ENCODE assay signal across 21 cellular contexts in the genomic region with DNA sequence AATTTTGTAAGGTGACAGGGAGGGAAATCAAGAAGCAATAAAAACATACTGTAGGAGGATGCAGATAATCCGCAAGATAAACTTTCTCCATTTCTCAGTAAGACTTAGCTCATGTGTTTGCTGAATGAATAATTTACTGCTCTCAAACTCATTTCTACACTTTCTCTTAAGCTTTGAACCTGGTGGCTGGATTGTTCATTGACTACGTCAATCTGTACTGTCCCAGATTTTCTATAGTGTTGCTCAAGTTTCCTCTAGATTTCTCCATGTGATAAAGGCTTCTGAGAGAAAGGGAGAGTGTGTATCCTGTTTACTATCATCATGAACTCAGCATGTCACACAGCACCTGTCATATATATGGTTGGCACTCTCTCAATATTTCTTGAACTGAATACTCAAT.
"Had no signal": no experiment of that assay in that cellular context is flagged by ENCODE, and none has a peak within 500 bp of the region (broad histone marks: within the 10 kb centered on the region; RNA-seq: fewer than 3 reads in every experiment).

No MANE protein-coding gene starts in this region.

- H2AFZ ChIP-seq: hepatocyte, neural progenitor cell had no signal

- DNase-seq: effector memory CD8-positive, alpha-beta T cell; foreskin keratinocyte; head of caudate nucleus; left colon; left ventricle myocardium superior; natural killer cell; nucleus accumbens; ovary; sigmoid colon; small intestine; stimulated activated CD4-positive, alpha-beta T cell treated with anti-CD3 and anti-CD28 coated beads, Interleukin-12 subunit alpha, Interleukin-12 subunit beta, amount 100 ng/mL, for 4 hours; stimulated activated naive CD4-positive, alpha-beta T cell; stomach; substantia nigra; transverse colon had no signal

- H3K27me3 ChIP-seq: esophagus muscularis mucosa, foreskin keratinocyte, hepatocyte, neural progenitor cell, ovary, right atrium auricular region, sigmoid colon, stomach, transverse colon had no signal

- H3K79me2 ChIP-seq: hepatocyte had no signal

- H3K9me3 ChIP-seq: esophagus muscularis mucosa, ovary, right atrium auricular region, sigmoid colon, stomach, thoracic aorta, transverse colon had no signal

- H3K4me2 ChIP-seq: hepatocyte, neural progenitor cell had no signal

- H3K36me3 ChIP-seq: esophagus muscularis mucosa, neural progenitor cell, ovary, right atrium auricular region, sigmoid colon, stomach, thoracic aorta, transverse colon had no signal

- H3K27ac ChIP-seq: epithelial cell of prostate, esophagus muscularis mucosa, foreskin keratinocyte, hepatocyte, neural progenitor cell, ovary, right atrium auricular region, sigmoid colon, stomach, thoracic aorta, transverse colon had no signal

- H3K4me3 ChIP-seq: esophagus muscularis mucosa, hepatocyte, neural progenitor cell, ovary, right atrium auricular region, sigmoid colon, stomach, thoracic aorta, transverse colon had no signal

- H3K4me1 ChIP-seq: esophagus muscularis mucosa, foreskin keratinocyte, neural progenitor cell, right atrium auricular region, stomach, transverse colon had no signal

- H3K9ac ChIP-seq: neural progenitor cell had no signal
